ENCODE assay signal across 12 cellular contexts in the genomic region with DNA sequence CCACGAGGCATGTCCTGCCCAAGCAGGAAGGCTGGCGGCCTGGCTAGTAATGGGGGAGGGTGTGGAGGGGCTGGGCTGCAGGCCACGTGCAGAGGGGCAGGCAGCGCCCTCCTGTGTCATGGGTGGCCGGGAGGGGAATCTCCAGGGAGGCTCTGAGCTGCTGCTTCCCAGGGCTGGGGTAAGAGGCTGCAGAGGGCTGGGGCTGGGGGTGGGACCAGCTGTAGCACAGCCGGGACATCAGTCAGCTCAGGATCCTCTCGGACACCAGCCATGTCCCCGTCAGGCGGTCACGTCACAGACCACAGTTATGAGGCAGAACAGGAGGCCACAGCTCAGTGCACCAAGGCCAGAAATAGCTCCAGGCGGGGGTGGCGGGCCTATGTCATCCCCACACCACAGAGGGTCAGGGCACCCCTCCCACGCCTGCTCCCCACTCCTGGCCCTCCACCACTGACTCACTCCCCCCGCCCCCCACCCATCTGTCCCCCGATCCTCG. TPM values are rescaled to one million over a fixed set of nuclear protein-coding genes. Genes with fewer than 3 reads are reported as not detected.
DNase-seq lines count a peak whose midpoint lies in the region; ATAC-seq, FAIRE-seq and TF ChIP-seq lines count a peak whose summit lies in the region.
"Had no signal": no experiment of that assay in that cellular context is flagged by ENCODE, and none has a peak within 500 bp of the region (broad histone marks: within the 10 kb centered on the region; RNA-seq: fewer than 3 reads in every experiment).

No MANE protein-coding gene starts in this region.

- no peak for TF ChIP-seq CTCF in colonic mucosa (IDR thresholded peaks at IDR 0.05)

- H3K4me3 ChIP-seq in colonic mucosa, result no peak overlapping the region
- H3K4me3 ChIP-seq: left lung had no signal

- no peak for ATAC-seq in GM21529 (IDR thresholded peaks at IDR 0.05; ENCODE audit: unreplicated experiment)
- ATAC-seq: left lung, Panc1 had no signal

- no peak overlapping the region for H3K9ac ChIP-seq in colonic mucosa (ENCODE audit: low read depth in 2 of 2, low read length in 2 of 2)

- no peaks in the 10 kb centered on the region for H3K27me3 ChIP-seq in colonic mucosa
- H3K27me3 ChIP-seq: left lung had no signal

- FAIRE-seq in GM19239 (lab: Jason Lieb, UNC), result no peak

- intact Hi-C loops in colonic mucosa (cut with DNase I), result no loop called here

- no peaks in the 10 kb centered on the region for H3K4me1 ChIP-seq in colonic mucosa

- H3K36me3 ChIP-seq in colonic mucosa, result no peaks in the 10 kb centered on the region

- H3K9me3 ChIP-seq in colonic mucosa, result no peaks in the 10 kb centered on the region
- H3K9me3 ChIP-seq: left lung had no signal

- DNase-seq in AG20443 (ENCODE audit: low spot score) (peak; percentile 76), GM19239 (ENCODE audit: insufficient read length, low spot score) (peak; percentile 69), NCI-H69 (lab: John Stamatoyannopoulos, UW) (peak; percentile 35), hepatic stellate cell (ENCODE audit: low spot score) (peak; percentile 96), NCI-H1436 treated with DMSO at 0.1 percent for 48 hours (lab: John Stamatoyannopoulos, UW) (no peak), colonic mucosa (no peak), NCI-H226 (no peak)
- DNase-seq: activated CD4-positive, alpha-beta T cell treated with anti-CD3 and anti-CD28 coated beads for 1 hour; left lung had no signal

- no peak overlapping the region for H3K27ac ChIP-seq in colonic mucosa
- H3K27ac ChIP-seq: C4-2B, left lung had no signal

RNA-seq across cellular contexts. Expression of a gene that starts 21.1 kb away (rescaled TPM):
- 1 to 10 TPM; 6.1 to 8.5 TPM for total RNA-seq in colonic mucosa

Comparison
In these comparisons a context has a peak if more than half of its experiments do, and no peak if none do; other contexts are left out.
1. DNase-seq: peak in AG20443 (single experiment), GM19239 (single experiment), NCI-H69 (single experiment) and hepatic stellate cell (single experiment); none in NCI-H1436 treated with DMSO at 0.1 percent for 48 hours (single experiment), colonic mucosa (single experiment) and NCI-H226 (single experiment).